ENCODE assay signal across 20 cellular contexts in the genomic region with DNA sequence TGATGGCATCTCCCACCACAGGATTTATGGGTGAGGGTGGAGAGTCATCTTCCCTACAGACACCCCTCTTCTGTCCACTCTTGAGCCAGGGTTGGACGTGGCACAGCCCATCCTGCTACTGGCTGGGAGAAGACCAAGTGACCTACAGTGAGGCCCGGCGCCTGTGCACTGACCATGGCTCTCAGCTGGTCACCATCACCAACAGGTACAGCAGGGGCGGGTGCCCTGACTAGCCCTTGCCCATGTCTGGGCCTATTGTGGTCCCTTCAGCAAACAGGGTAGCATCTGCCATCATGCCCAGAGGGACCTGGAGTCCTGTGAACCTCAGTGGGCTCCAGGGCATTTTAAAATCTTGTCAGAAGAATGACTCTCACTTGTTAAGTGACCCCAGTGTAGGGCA.
"Had no signal": no experiment of that assay in that cellular context is flagged by ENCODE, and none has a peak within 500 bp of the region (broad histone marks: within the 10 kb centered on the region; RNA-seq: fewer than 3 reads in every experiment).

No MANE protein-coding gene starts in this region.

- H3K36me3 ChIP-seq: colonic mucosa, neural progenitor cell had no signal

- H3K27ac ChIP-seq: colonic mucosa, heart left ventricle, neural progenitor cell, parathyroid adenoma, psoas muscle, upper lobe of right lung had no signal

- H3K4me1 ChIP-seq: neural progenitor cell, psoas muscle had no signal

- ATAC-seq: heart left ventricle; mucosa of descending colon; natural killer cell; stimulated activated effector memory CD8-positive, alpha-beta T cell treated with anti-CD3 and anti-CD28 coated beads, Interleukin-12 subunit alpha, Interleukin-12 subunit beta, amount 100 ng/mL, for 72 hours; stimulated activated naive CD8-positive, alpha-beta T cell treated with anti-CD3 and anti-CD28 coated beads, Interleukin-15, Interleukin-2, amounts not matched to agents 100 U/mL and 50 U/mL, for 24 hours had no signal

- H3K4me3 ChIP-seq: colonic mucosa, heart left ventricle, mucosa of descending colon, neural progenitor cell, psoas muscle, tibial nerve, upper lobe of right lung had no signal

- H3K9me3 ChIP-seq: colonic mucosa, heart left ventricle, mucosa of descending colon, psoas muscle, tibial nerve, upper lobe of right lung had no signal

- DNase-seq: cerebellar nuclear complex; colonic mucosa; dermis blood vessel endothelial cell; erythroblast; foreskin melanocyte; kidney glomerular epithelial cell; mucosa of descending colon; natural killer cell; retina; small intestine; stimulated activated CD4-positive, alpha-beta T cell treated with anti-CD3 and anti-CD28 coated beads, Interleukin-12 subunit alpha, Interleukin-12 subunit beta, amount 100 ng/mL, for 4 hours; stimulated activated CD8-positive, alpha-beta memory T cell treated with anti-CD3 and anti-CD28 coated beads, Interleukin-4, amount 100 ng/mL, for 48 hours; stimulated activated naive CD8-positive, alpha-beta T cell treated with anti-CD3 and anti-CD28 coated beads, Interleukin-15, Interleukin-2, amounts not matched to agents 100 U/mL and 50 U/mL, for 24 hours; upper lobe of right lung had no signal

- H3K27me3 ChIP-seq: colonic mucosa, heart left ventricle, neural progenitor cell, tibial nerve, upper lobe of right lung had no signal
